ENCODE assay signal across 8 cellular contexts in the genomic region with DNA sequence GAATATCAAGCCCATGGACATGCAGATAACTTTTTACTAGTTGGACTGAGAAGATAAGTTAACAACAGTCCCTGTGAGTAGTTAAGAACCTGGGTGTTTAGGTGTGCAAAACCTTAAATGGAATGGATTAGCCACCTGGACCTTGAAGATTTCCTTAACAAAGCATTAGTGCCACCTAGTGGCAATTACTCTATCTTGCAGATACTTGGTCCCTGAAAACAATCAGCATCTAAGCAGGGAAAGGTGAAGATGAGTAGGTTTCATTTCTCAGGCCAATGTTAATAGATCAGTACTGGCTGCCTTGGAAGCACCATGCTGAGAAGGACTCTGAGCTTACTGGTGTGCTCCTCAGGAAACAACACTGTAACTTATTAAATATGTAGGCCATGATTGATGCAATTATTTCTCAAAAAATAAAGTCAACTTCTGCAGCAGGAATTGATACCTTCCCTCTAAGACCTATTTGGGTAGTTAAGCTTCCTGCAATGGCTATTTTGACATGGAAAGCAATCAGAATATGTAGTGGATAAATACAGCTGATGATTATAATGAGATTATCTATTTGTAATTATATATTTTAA.
DNase-seq lines count a peak whose midpoint lies in the region; ATAC-seq and TF ChIP-seq lines count a peak whose summit lies in the region.

No MANE protein-coding gene starts in this region.

- H3K14ac ChIP-seq in IMR-90 (replicated peaks; ENCODE audit: low read depth, low read length), result no peak overlapping the region

- no peak overlapping the region for H3K18ac ChIP-seq in IMR-90 (ENCODE audit: low read depth, low read length)

- H3K4me1 ChIP-seq in IMR-90 (ENCODE audit: control insufficient read depth, insufficient read depth, low read length), result no peaks in the 10 kb centered on the region
- 0 out of 2 replicates have a peak, but pooled peaks cover 6% of the 10 kb centered on the region for H3K4me1 ChIP-seq in PC-3 (ENCODE audit: insufficient read depth, low read length)

- dilution Hi-C loops in IMR-90 (cut with HindIII; ENCODE audit: low sequenced_read_pairs, unreplicated experiment), result loop anchor here (25.0 kb wide), 1 partner anchor 151 kb away; no protein-coding TSS in a partner anchor

- H2AFZ ChIP-seq in IMR-90 (replicated peaks; ENCODE audit: low read length, poor library complexity) (no peak overlapping the region), PC-3 (ENCODE audit: low read length) (no peak overlapping the region)

- H3K36me3 ChIP-seq in IMR-90 (ENCODE audit: control insufficient read depth, insufficient read depth, low read length) (no peaks in the 10 kb centered on the region), PC-3 (ENCODE audit: low read depth, low read length) (no peaks in the 10 kb centered on the region)

- H3K56ac ChIP-seq in IMR-90 (ENCODE audit: extremely low read depth, insufficient read depth, low read length), result no peak overlapping the region

- no peak overlapping the region for H2AK5ac ChIP-seq in IMR-90 (ENCODE audit: low read depth, low read length)

- H3K27ac Mint-ChIP-seq in activated naive CD4-positive, alpha-beta T cell treated with anti-CD3 and anti-CD28 coated beads, Interleukin-2, amount 10 ng/mL, durations not matched to agents 7 days and 5 days, result no peak overlapping the region
- no peak overlapping the region for H3K27ac Mint-ChIP-seq in memory B cell

- no peak overlapping the region for H3K23ac ChIP-seq in IMR-90 (ENCODE audit: low read depth, low read length)

- no peaks in the 10 kb centered on the region for H3K27me3 Mint-ChIP-seq in activated naive CD4-positive, alpha-beta T cell treated with anti-CD3 and anti-CD28 coated beads, Interleukin-2, amount 10 ng/mL, durations not matched to agents 7 days and 5 days
- no peaks in the 10 kb centered on the region for H3K27me3 Mint-ChIP-seq in memory B cell

- H4K8ac ChIP-seq in IMR-90 (ENCODE audit: low read depth in 2 of 2, low read length in 2 of 2), result no peak overlapping the region

- H3K9me3 ChIP-seq in IMR-90 (ENCODE audit: control insufficient read depth, insufficient read depth, low read length) (no peaks in the 10 kb centered on the region), PC-3 (ENCODE audit: low read length) (no peaks in the 10 kb centered on the region)

- no peaks in the 10 kb centered on the region for H3K27me3 ChIP-seq in IMR-90 (ENCODE audit: control insufficient read depth, insufficient read depth, low read length)
- H3K27me3 ChIP-seq in PC-3 (ENCODE audit: low read length), result no peaks in the 10 kb centered on the region

- no peak overlapping the region for H4K5ac ChIP-seq in IMR-90 (ENCODE audit: low read depth, low read length)

- no peak overlapping the region for H3K4ac ChIP-seq in IMR-90 (ENCODE audit: low read depth, low read length)

- H3K4me3 ChIP-seq in IMR-90 (ENCODE audit: insufficient read depth, low read depth, low read length), result no peak overlapping the region
- no peak overlapping the region for H3K4me3 ChIP-seq in PC-3 (ENCODE audit: low read length)
- H3K4me3 ChIP-seq in coronary artery, result no peak overlapping the region

- H3K4me1 Mint-ChIP-seq in activated naive CD4-positive, alpha-beta T cell treated with anti-CD3 and anti-CD28 coated beads, Interleukin-2, amount 10 ng/mL, durations not matched to agents 7 days and 5 days, result no peaks in the 10 kb centered on the region
- peaks cover 3% of the 10 kb centered on the region for H3K4me1 Mint-ChIP-seq in memory B cell

- BruUV-seq in IMR-90 (replicated peaks; lab: Mats Ljungman, UMichigan), result no TSS peak
- no TSS peak for BruUV-seq in PC-3 (replicated peaks; lab: Mats Ljungman, UMichigan)

- no peak for TF ChIP-seq POLR2A in IMR-90 (IDR thresholded peaks at IDR 0.05; ENCODE audit: low read depth, low read length)

- H4K20me1 ChIP-seq in IMR-90 (ENCODE audit: insufficient read depth, low read length) (no peaks in the 10 kb centered on the region), PC-3 (ENCODE audit: low read length) (no peaks in the 10 kb centered on the region)

- intact Hi-C loops in IMR-90 (cut with micrococcal nuclease) (loop anchor here (1.0 to 2.0 kb wide), 3 partner anchors 154 to 812 kb away; no protein-coding TSS in a partner anchor), PC-3 (cut with micrococcal nuclease) (loop anchor here (1.0 to 5.0 kb wide), 4 partner anchors 91 to 812 kb away; no protein-coding TSS in a partner anchor)

- H3F3A ChIP-seq in PC-3 (ENCODE audit: low read length, unreplicated experiment), result no peaks in the 10 kb centered on the region

- no peaks in the 10 kb centered on the region for H3K79me2 ChIP-seq in PC-3 (ENCODE audit: low read length)

- POLR2A ChIA-PET in IMR-90 (lab: Charles Lee; ENCODE audit: unreplicated experiment) (no interaction called here), PC-3 (lab: Charles Lee; ENCODE audit: unreplicated experiment) (no interaction called here)

- no peak overlapping the region for H3K9ac ChIP-seq in IMR-90 (ENCODE audit: low read depth, low read length)
- no peak overlapping the region for H3K9ac ChIP-seq in PC-3 (ENCODE audit: low read length)

- peak; percentile 23 for DNase-seq in activated naive CD4-positive, alpha-beta T cell treated with anti-CD3 and anti-CD28 coated beads, Interleukin-2, amount 10 ng/mL, durations not matched to agents 7 days and 5 days
- no peak for DNase-seq in activated naive CD4-positive, alpha-beta T cell (lab: John Stamatoyannopoulos, UW)
- peak; percentile 64 for DNase-seq in IMR-90
- DNase-seq in PC-3, result peak; percentile 82
- DNase-seq in coronary artery (ENCODE audit: low spot score), result no peak
- DNase-seq in memory B cell (ENCODE audit: low spot score in 2 of 2), result peak in 1 of 2 donors; percentile 34

- no peaks in the 10 kb centered on the region for H3K9me3 Mint-ChIP-seq in activated naive CD4-positive, alpha-beta T cell treated with anti-CD3 and anti-CD28 coated beads, Interleukin-2, amount 10 ng/mL, durations not matched to agents 7 days and 5 days
- peaks cover 4% of the 10 kb centered on the region for H3K9me3 Mint-ChIP-seq in memory B cell

- no peak overlapping the region for H2BK15ac ChIP-seq in IMR-90 (ENCODE audit: low read depth, low read length)

- no peaks in the 10 kb centered on the region for H3K79me1 ChIP-seq in IMR-90 (ENCODE audit: low read depth in 1 of 2, low read length in 2 of 2)

- H3K9me1 ChIP-seq in IMR-90 (ENCODE audit: insufficient read depth, low read length), result no peaks in the 10 kb centered on the region

- in situ Hi-C loops in IMR-90 (cut with MboI; ENCODE audit: low sequenced_read_pairs), result loop anchor here (5.0 kb wide), 2 partner anchors 151 to 816 kb away; no protein-coding TSS in a partner anchor

- no peak overlapping the region for H4K91ac ChIP-seq in IMR-90 (ENCODE audit: insufficient read depth, low read depth, low read length)

- no peaks in the 10 kb centered on the region for H3K9me2 ChIP-seq in PC-3 (replicated peaks; ENCODE audit: low read length)

- ATAC-seq in GM21717 (IDR thresholded peaks at IDR 0.05; ENCODE audit: unreplicated experiment) (peak; percentile 86), IMR-90 (ENCODE audit: low read depth) (peak; percentile 67), PC-3 (peak; percentile 92), memory B cell (ENCODE audit: low read depth) (peak; percentile 63), HG03025 (IDR thresholded peaks at IDR 0.05; ENCODE audit: low FRiP score, unreplicated experiment) (no peak)

- no peak overlapping the region for H3K4me3 Mint-ChIP-seq in activated naive CD4-positive, alpha-beta T cell treated with anti-CD3 and anti-CD28 coated beads, Interleukin-2, amount 10 ng/mL, durations not matched to agents 7 days and 5 days
- no peak overlapping the region for H3K4me3 Mint-ChIP-seq in memory B cell

- no peaks in the 10 kb centered on the region for H3K36me3 Mint-ChIP-seq in activated naive CD4-positive, alpha-beta T cell treated with anti-CD3 and anti-CD28 coated beads, Interleukin-2, amount 10 ng/mL, durations not matched to agents 7 days and 5 days
- H3K36me3 Mint-ChIP-seq in memory B cell, result peaks cover 9% of the 10 kb centered on the region

- H3K4me2 ChIP-seq in IMR-90 (ENCODE audit: low read depth, low read length), result no peak overlapping the region
- no peak overlapping the region for H3K4me2 ChIP-seq in PC-3 (ENCODE audit: low read length)

- TF ChIP-seq CTCF in IMR-90 (conservative IDR thresholded peaks at IDR 0.05; ENCODE audit: low read depth, low read length) (peak; percentile 76), PC-3 (conservative IDR thresholded peaks at IDR 0.05; ENCODE audit: low read depth, low read length) (peak; percentile 94), coronary artery (IDR thresholded peaks at IDR 0.05) (peak; percentile 54)

- no peak overlapping the region for H2BK20ac ChIP-seq in IMR-90 (ENCODE audit: low read depth, low read length)

- CTCF ChIA-PET in activated naive CD4-positive, alpha-beta T cell treated with anti-CD3 and anti-CD28 coated beads, Interleukin-2, amount 10 ng/mL, durations not matched to agents 7 days and 5 days (lab: Charles Lee), result interaction anchor here (0.7 to 2.3 kb wide), 13 partner anchors 11 to 812 kb away, joined by 3 to 13 read pairs (median 5); no protein-coding TSS in a partner anchor
- CTCF ChIA-PET in IMR-90 (lab: Yijun Ruan, JAX) (interaction anchor here (0.6 to 1.5 kb wide), 7 partner anchors 10 to 534 kb away, joined by 3 to 4 read pairs (median 3); no protein-coding TSS in a partner anchor), PC-3 (lab: Charles Lee) (no interaction called here)

- peak; percentile 75 for TF ChIP-seq RAD21 in IMR-90 (IDR thresholded peaks at IDR 0.05; ENCODE audit: low read length)

- H2BK5ac ChIP-seq in IMR-90 (ENCODE audit: low read depth, low read length, poor library complexity, severe bottlenecking), result no peak overlapping the region

- H3K27ac ChIP-seq in IMR-90 (ENCODE audit: insufficient read depth, low read length) (no peak overlapping the region), PC-3 (ENCODE audit: low read length) (no peak overlapping the region), coronary artery (no peak overlapping the region)

- no peak overlapping the region for H2AK9ac ChIP-seq in IMR-90 (replicated peaks; ENCODE audit: low read depth, low read length, poor library complexity)

- no peak overlapping the region for H2BK120ac ChIP-seq in IMR-90 (ENCODE audit: low read depth, low read length)

TF ChIP-seq in IMR-90, 13 proteins besides CTCF, POLR2A, EP300 and RAD21:
- TF ChIP-seq RFX5 (IDR thresholded peaks at IDR 0.05; ENCODE audit: low read depth, low read length), result no peak
- TF ChIP-seq FOS (IDR thresholded peaks at IDR 0.05; ENCODE audit: low read depth, low read length), result no peak
- peak; percentile 65 for TF ChIP-seq SMC3 (IDR thresholded peaks at IDR 0.05; ENCODE audit: low read depth, low read length)

Comparison
In these comparisons a context has a peak if more than half of its experiments do, and no peak if none do; other contexts are left out.
1. DNase-seq: peak in activated naive CD4-positive, alpha-beta T cell treated with anti-CD3 and anti-CD28 coated beads, Interleukin-2, amount 10 ng/mL, durations not matched to agents 7 days and 5 days (single experiment), IMR-90 (single experiment) and PC-3 (single experiment); none in activated naive CD4-positive, alpha-beta T cell (0 of 4) and coronary artery (single experiment).
2. Peak in every context shown above with its lines, with median percentiles within 50 percentile points of each other: CTCF ChIP-seq.